In the genomic region with DNA sequence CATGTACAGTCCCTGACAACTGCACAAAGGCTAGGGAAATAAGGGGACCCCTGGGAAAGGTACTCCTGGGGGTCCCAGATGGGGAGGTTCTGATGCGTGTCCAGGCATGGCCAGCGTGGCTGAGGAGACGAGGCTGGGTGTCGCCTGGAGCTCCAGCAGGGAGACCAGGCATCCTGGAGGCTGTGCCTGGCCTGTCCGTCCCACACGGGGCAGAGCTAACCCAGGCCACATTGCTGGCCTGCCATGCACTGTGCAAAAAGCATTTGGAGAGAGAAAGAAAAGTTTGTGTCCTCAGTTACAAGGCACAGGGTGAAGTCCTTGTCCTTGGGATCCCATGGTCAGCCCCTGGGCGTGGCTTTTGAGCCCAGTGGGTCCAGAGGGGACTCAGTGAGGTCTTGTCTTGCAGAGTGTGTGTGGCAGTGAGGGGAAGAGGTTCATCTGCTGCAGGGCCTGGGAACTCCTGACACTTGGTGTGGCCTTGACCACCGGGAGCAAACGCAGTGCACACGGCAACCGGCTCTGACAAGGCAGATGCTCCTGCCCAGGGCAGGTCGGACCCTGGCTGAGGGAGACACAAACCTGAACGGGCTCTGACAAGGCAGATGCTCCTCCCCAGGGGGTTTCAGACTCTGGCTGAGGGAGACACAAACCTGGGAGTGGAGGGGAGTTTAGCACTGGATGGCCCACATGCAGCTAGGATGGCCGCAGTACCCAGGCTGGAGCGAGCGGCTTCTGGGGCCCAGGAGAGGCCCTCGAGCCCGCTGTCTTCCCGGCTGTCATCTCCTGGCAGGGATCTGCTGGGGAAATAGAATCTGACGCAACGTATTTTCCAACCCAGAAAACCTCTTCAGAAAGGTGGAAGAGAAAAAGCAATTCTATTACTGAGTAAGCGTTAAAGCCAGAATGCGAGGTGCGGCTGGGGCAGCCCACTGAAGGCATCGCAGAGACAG, we compare ENCODE assay signal across 1 cellular context.
TF ChIP-seq lines count a peak whose summit lies in the region.

No MANE protein-coding gene starts in this region.

TF ChIP-seq in HepG2, 621 proteins besides CTCF, POLR2A, EP300 and RAD21 (continued from another document and continues in another):
- TF ChIP-seq, protein P1, sequence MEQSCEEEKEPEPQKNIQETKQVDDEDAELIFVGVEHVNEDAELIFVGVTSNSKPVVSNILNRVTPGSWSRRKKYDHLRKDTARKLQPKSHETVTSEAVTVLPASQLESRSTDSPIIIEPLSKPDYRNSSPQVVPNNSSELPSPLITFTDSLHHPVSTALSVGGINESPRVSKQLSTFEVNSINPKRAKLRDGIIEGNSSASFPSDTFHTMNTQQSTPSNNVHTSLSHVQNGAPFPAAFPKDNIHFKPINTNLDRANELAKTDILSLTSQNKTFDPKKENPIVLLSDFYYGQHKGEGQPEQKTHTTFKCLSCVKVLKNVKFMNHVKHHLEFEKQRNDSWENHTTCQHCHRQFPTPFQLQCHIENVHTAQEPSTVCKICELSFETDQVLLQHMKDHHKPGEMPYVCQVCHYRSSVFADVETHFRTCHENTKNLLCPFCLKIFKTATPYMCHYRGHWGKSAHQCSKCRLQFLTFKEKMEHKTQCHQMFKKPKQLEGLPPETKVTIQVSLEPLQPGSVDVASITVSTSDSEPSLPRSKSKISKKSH (CRISPR knock-in tag; IDR thresholded peaks at IDR 0.05; ENCODE audit: borderline replicate concordance), result peak; percentile 51; the same call in 1 of the 2 replicates
- no peak for TF ChIP-seq ZNF253 (CRISPR knock-in tag; IDR thresholded peaks at IDR 0.05; ENCODE audit: borderline replicate concordance)
- TF ChIP-seq ZNF44 (CRISPR knock-in tag; IDR thresholded peaks at IDR 0.05), result no peak
- TF ChIP-seq ZNF331 (CRISPR knock-in tag; IDR thresholded peaks at IDR 0.05), result peak; percentile 19; the same call in 1 of the 2 replicates
- no peak for TF ChIP-seq MTA3 (CRISPR knock-in tag; IDR thresholded peaks at IDR 0.05)
- TF ChIP-seq CC2D1A (CRISPR knock-in tag; IDR thresholded peaks at IDR 0.05), result no peak
- TF ChIP-seq SMYD3 (CRISPR knock-in tag; IDR thresholded peaks at IDR 0.05), result no peak
- TF ChIP-seq ZNF552 (CRISPR knock-in tag; IDR thresholded peaks at IDR 0.05; ENCODE audit: borderline replicate concordance), result no peak
- TF ChIP-seq NFE2 (CRISPR knock-in tag; IDR thresholded peaks at IDR 0.05), result no peak
- no peak for TF ChIP-seq RELA (CRISPR knock-in tag; IDR thresholded peaks at IDR 0.05)
- TF ChIP-seq ZSCAN21 (CRISPR knock-in tag; IDR thresholded peaks at IDR 0.05; ENCODE audit: borderline replicate concordance), result peak; percentile 47; the same call in 1 of the 2 replicates
- TF ChIP-seq JUN (CRISPR knock-in tag; IDR thresholded peaks at IDR 0.05), result no peak
- TF ChIP-seq PAF1 (CRISPR knock-in tag; IDR thresholded peaks at IDR 0.05), result no peak
- TF ChIP-seq, protein P2, sequence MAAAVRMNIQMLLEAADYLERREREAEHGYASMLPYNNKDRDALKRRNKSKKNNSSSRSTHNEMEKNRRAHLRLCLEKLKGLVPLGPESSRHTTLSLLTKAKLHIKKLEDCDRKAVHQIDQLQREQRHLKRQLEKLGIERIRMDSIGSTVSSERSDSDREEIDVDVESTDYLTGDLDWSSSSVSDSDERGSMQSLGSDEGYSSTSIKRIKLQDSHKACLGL (CRISPR knock-in tag; IDR thresholded peaks at IDR 0.05), result peak; percentile 67; the same call in 1 of the 2 replicates
- no peak for TF ChIP-seq ZNF709 (CRISPR knock-in tag; IDR thresholded peaks at IDR 0.05)
- TF ChIP-seq ZNF468 (CRISPR knock-in tag; IDR thresholded peaks at IDR 0.05), result no peak
- peak; percentile 61; the same call in 1 of the 2 replicates for TF ChIP-seq POGZ (CRISPR knock-in tag; IDR thresholded peaks at IDR 0.05)
- TF ChIP-seq EZH2 (conservative IDR thresholded peaks at IDR 0.05; ENCODE audit: low read depth, low read length), result no peak
- TF ChIP-seq KLF13 (CRISPR knock-in tag; IDR thresholded peaks at IDR 0.05), result 0 out of 2 replicates have a peak, but pooled peaks have one; percentile 32
- peak; percentile 78 for TF ChIP-seq POLR2AphosphoS5 (IDR thresholded peaks at IDR 0.05; ENCODE audit: low read depth, low read length)
- 0 out of 2 replicates have a peak, but pooled peaks have one; percentile 46 for TF ChIP-seq TP53 (CRISPR knock-in tag; conservative IDR thresholded peaks at IDR 0.05)
- TF ChIP-seq, protein P3, sequence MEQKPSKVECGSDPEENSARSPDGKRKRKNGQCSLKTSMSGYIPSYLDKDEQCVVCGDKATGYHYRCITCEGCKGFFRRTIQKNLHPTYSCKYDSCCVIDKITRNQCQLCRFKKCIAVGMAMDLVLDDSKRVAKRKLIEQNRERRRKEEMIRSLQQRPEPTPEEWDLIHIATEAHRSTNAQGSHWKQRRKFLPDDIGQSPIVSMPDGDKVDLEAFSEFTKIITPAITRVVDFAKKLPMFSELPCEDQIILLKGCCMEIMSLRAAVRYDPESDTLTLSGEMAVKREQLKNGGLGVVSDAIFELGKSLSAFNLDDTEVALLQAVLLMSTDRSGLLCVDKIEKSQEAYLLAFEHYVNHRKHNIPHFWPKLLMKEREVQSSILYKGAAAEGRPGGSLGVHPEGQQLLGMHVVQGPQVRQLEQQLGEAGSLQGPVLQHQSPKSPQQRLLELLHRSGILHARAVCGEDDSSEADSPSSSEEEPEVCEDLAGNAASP (CRISPR knock-in tag; IDR thresholded peaks at IDR 0.05; ENCODE audit: borderline replicate concordance), result 0 out of 2 replicates have a peak, but pooled peaks have one; percentile 12
- no peak for TF ChIP-seq SMAD9 (CRISPR knock-in tag; IDR thresholded peaks at IDR 0.05)
- no peak for TF ChIP-seq FOXK2 (IDR thresholded peaks at IDR 0.05)
- TF ChIP-seq ZSCAN31 (CRISPR knock-in tag; IDR thresholded peaks at IDR 0.05; ENCODE audit: low read depth), result no peak; the same call in 1 of the 2 replicates
- no peak for TF ChIP-seq KAT8 (CRISPR knock-in tag; IDR thresholded peaks at IDR 0.05)
- 0 out of 2 replicates have a peak, but pooled peaks have one; percentile 58 for TF ChIP-seq ZMYM4 (CRISPR knock-in tag; IDR thresholded peaks at IDR 0.05)
- no peak for TF ChIP-seq CENPT (CRISPR knock-in tag; IDR thresholded peaks at IDR 0.05; ENCODE audit: low read depth)
- TF ChIP-seq, protein P4, sequence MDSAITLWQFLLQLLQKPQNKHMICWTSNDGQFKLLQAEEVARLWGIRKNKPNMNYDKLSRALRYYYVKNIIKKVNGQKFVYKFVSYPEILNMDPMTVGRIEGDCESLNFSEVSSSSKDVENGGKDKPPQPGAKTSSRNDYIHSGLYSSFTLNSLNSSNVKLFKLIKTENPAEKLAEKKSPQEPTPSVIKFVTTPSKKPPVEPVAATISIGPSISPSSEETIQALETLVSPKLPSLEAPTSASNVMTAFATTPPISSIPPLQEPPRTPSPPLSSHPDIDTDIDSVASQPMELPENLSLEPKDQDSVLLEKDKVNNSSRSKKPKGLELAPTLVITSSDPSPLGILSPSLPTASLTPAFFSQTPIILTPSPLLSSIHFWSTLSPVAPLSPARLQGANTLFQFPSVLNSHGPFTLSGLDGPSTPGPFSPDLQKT (CRISPR knock-in tag; IDR thresholded peaks at IDR 0.05; ENCODE audit: borderline replicate concordance), result no peak
- no peak for TF ChIP-seq GATAD1 (CRISPR knock-in tag; IDR thresholded peaks at IDR 0.05)
- TF ChIP-seq, protein P5, sequence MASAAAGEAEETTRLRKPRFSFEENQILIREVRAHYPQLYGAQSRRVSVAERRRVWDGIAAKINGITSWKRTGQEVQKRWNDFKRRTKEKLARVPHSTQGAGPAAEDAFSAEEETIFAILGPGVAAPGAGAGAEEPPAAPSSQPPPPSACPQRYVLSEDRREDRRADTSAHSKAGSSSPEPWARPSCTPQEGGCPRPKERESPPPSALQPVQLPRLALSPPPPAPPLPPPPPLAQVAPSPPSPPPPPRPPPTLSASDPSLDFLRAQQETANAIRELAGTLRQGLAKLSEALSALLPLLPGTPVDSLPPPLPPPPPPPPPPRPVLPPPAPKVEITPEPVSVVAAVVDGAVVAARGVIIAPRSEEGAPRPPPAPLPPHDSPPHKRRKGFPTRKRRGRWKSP (CRISPR knock-in tag; IDR thresholded peaks at IDR 0.05), result peak; percentile 47; the same call in 1 of the 2 replicates
- TF ChIP-seq SPEN (CRISPR knock-in tag; IDR thresholded peaks at IDR 0.05; ENCODE audit: low read depth), result peak; percentile 79; the same call in 1 of the 2 replicates
- TF ChIP-seq MAFG (CRISPR knock-in tag; IDR thresholded peaks at IDR 0.05), result no peak
- no peak for TF ChIP-seq NCOA5 (CRISPR knock-in tag; IDR thresholded peaks at IDR 0.05)
- TF ChIP-seq ZNF878 (CRISPR knock-in tag; IDR thresholded peaks at IDR 0.05), result peak; percentile 9; the same call in 1 of the 2 replicates
- TF ChIP-seq, protein P6, sequence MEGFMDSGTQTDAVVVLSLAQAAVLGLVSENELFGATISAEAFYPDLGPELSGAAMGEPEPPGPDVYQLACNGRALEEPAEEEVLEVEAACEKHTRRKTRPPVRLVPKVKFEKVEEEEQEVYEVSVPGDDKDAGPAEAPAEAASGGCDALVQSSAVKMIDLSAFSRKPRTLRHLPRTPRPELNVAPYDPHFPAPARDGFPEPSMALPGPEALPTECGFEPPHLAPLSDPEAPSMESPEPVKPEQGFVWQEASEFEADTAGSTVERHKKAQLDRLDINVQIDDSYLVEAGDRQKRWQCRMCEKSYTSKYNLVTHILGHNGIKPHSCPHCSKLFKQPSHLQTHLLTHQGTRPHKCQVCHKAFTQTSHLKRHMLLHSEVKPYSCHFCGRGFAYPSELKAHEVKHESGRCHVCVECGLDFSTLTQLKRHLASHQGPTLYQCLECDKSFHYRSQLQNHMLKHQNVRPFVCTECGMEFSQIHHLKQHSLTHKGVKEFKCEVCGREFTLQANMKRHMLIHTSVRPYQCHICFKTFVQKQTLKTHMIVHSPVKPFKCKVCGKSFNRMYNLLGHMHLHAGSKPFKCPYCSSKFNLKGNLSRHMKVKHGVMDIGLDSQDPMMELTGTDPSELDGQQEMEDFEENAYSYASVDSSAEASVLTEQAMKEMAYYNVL (CRISPR knock-in tag; IDR thresholded peaks at IDR 0.05; ENCODE audit: borderline replicate concordance), result peak; percentile 59; the same call in 1 of the 2 replicates
- TF ChIP-seq RARA (CRISPR knock-in tag; IDR thresholded peaks at IDR 0.05), result peak; percentile 81
- TF ChIP-seq ZNF333 (CRISPR knock-in tag; IDR thresholded peaks at IDR 0.05; ENCODE audit: borderline replicate concordance), result 0 out of 2 replicates have a peak, but pooled peaks have one; percentile 29
- TF ChIP-seq, protein P7, sequence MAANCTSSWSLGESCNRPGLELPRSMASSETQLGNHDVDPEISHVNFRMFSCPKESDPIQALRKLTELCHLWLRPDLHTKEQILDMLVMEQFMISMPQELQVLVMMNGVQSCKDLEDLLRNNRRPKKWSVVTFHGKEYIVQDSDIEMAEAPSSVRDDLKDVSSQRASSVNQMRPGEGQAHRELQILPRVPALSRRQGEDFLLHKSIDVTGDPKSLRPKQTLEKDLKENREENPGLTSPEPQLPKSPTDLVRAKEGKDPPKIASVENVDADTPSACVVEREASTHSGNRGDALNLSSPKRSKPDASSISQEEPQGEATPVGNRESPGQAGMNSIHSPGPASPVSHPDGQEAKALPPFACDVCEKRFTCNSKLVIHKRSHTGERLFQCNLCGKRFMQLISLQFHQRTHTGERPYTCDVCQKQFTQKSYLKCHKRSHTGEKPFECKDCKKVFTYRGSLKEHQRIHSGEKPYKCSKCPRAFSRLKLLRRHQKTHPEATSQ (CRISPR knock-in tag; IDR thresholded peaks at IDR 0.05; ENCODE audit: borderline replicate concordance), result no peak
- no peak for TF ChIP-seq ZNF670 (CRISPR knock-in tag; IDR thresholded peaks at IDR 0.05; ENCODE audit: borderline replicate concordance)
- no peak for TF ChIP-seq SIN3B (IDR thresholded peaks at IDR 0.05; ENCODE audit: low read length)
- TF ChIP-seq CEBPG (CRISPR knock-in tag; IDR thresholded peaks at IDR 0.05), result no peak
- TF ChIP-seq, protein P8, sequence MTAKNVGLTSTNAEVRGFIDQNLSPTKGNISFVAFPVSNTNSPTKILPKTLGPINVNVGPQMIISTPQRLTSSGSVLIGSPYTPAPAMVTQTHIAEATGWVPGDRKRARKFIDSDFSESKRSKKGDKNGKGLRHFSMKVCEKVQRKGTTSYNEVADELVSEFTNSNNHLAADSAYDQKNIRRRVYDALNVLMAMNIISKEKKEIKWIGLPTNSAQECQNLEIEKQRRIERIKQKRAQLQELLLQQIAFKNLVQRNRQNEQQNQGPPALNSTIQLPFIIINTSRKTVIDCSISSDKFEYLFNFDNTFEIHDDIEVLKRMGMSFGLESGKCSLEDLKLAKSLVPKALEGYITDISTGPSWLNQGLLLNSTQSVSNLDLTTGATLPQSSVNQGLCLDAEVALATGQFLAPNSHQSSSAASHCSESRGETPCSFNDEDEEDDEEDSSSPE (CRISPR knock-in tag; IDR thresholded peaks at IDR 0.05), result no peak
- 0 out of 2 replicates have a peak, but pooled peaks have one; percentile 40 for TF ChIP-seq PHF21A (CRISPR knock-in tag; IDR thresholded peaks at IDR 0.05)
- TF ChIP-seq SP2 (CRISPR knock-in tag; IDR thresholded peaks at IDR 0.05), result peak; percentile 43; the same call in 1 of the 2 replicates
- no peak for TF ChIP-seq ZNF136 (CRISPR knock-in tag; IDR thresholded peaks at IDR 0.05; ENCODE audit: low read depth)
- TF ChIP-seq, protein P9, sequence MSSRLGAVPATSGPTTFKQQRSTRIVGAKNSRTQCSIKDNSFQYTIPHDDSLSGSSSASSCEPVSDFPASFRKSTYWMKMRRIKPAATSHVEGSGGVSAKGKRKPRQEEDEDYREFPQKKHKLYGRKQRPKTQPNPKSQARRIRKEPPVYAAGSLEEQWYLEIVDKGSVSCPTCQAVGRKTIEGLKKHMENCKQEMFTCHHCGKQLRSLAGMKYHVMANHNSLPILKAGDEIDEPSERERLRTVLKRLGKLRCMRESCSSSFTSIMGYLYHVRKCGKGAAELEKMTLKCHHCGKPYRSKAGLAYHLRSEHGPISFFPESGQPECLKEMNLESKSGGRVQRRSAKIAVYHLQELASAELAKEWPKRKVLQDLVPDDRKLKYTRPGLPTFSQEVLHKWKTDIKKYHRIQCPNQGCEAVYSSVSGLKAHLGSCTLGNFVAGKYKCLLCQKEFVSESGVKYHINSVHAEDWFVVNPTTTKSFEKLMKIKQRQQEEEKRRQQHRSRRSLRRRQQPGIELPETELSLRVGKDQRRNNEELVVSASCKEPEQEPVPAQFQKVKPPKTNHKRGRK (CRISPR knock-in tag; IDR thresholded peaks at IDR 0.05), result no peak
- TF ChIP-seq BRD4 (CRISPR knock-in tag; IDR thresholded peaks at IDR 0.05), result peak; percentile 74
- no peak; the same call in 1 of the 2 replicates for TF ChIP-seq ZNF564 (CRISPR knock-in tag; IDR thresholded peaks at IDR 0.05)
- no peak for TF ChIP-seq ONECUT2 (CRISPR knock-in tag; IDR thresholded peaks at IDR 0.05)
- no peak for TF ChIP-seq ZNF563 (CRISPR knock-in tag; IDR thresholded peaks at IDR 0.05)
- TF ChIP-seq PITX1 (CRISPR knock-in tag; IDR thresholded peaks at IDR 0.05), result peak; percentile 38; the same call in 1 of the 2 replicates
- peak; percentile 35; the same call in 1 of the 2 replicates for TF ChIP-seq DNMT1 (CRISPR knock-in tag; IDR thresholded peaks at IDR 0.05)
- TF ChIP-seq CEBPB (IDR thresholded peaks at IDR 0.05; ENCODE audit: borderline replicate concordance, low read depth, low read length), result peak; percentile 7; the same call in 1 of the 2 replicates
- peak; percentile 63 for TF ChIP-seq KDM5B (CRISPR knock-in tag; IDR thresholded peaks at IDR 0.05; ENCODE audit: borderline replicate concordance)
- TF ChIP-seq, protein P10, sequence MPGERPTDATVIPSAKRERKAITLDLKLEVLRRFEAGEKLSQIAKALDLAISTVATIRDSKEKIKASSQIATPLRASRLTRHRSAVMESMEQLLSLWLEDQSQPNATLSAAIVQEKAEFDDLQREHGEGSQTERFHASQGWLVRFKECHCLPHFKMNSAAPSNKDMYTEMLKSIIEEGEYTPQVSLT (CRISPR knock-in tag; IDR thresholded peaks at IDR 0.05; ENCODE audit: borderline replicate concordance, low read depth), result no peak
